Comparison of ENCODE assay signal across 8 cellular contexts in genomic region chr1:160097911-160098851, GRCh38. TPM values are rescaled to one million over a fixed set of nuclear protein-coding genes. Genes with fewer than 3 reads are reported as not detected.
DNase-seq lines count a peak whose midpoint lies in the region; ATAC-seq and TF ChIP-seq lines count a peak whose summit lies in the region.

IGSF8 (minus strand) TSS chr1:160098619; CDS start chr1:160098472, 147 bp downstream.

- peak within 1 kb of the TSS; percentile 65 for H3K4me3 ChIP-seq in WERI-Rb-1 (ENCODE audit: low read depth, low read length)
- peak within 1 kb of the TSS; percentile 87 to 95 (median 88) for H3K4me3 ChIP-seq in breast epithelium

- DNase-seq in NCI-H2107 (lab: John Stamatoyannopoulos, UW) = peak; percentile 98
- DNase-seq in WERI-Rb-1 = peak; percentile 97
- peak; percentile 89 to 96 for DNase-seq in breast epithelium (ENCODE audit: low spot score in 2 of 2)
- peak; percentile 89 for DNase-seq in iPS-NIHi7 (ENCODE audit: extremely low spot score)
- DNase-seq in stimulated activated CD4-positive, alpha-beta T cell treated with anti-CD3 and anti-CD28 coated beads, Interleukin-12 subunit alpha, Interleukin-12 subunit beta, amount 100 ng/mL, for 24 hours (ENCODE audit: low read depth in 2 of 2) = peak; percentile 86 to 93
- DNase-seq in GM13976 (ENCODE audit: low spot score) = no peak

- H3K4me1 ChIP-seq in breast epithelium = peaks cover 14 to 26% of the 10 kb centered on the region in 2 donors

- TF ChIP-seq CTCF in WERI-Rb-1 (IDR thresholded peaks at IDR 0.05; ENCODE audit: low read depth, low read length) (no peak), breast epithelium (IDR thresholded peaks at IDR 0.05) (no peak), GM13976 (IDR thresholded peaks at IDR 0.05; ENCODE audit: borderline replicate concordance, control extremely low read depth, extremely low read depth, insufficient read depth, missing control alignments) (no peak)

- H3K27ac ChIP-seq in WERI-Rb-1 (peak within 1 kb of the TSS; percentile 28), breast epithelium (peak within 1 kb of the TSS; percentile 90 to 91)

- in situ Hi-C loops in GM13976 (cut with MboI; ENCODE audit: low sequenced_read_pairs, unreplicated experiment) = loop anchor here (10.0 kb wide), 1 partner anchor 277 kb away; no protein-coding TSS in a partner anchor

- H3K9me3 ChIP-seq in WERI-Rb-1 (ENCODE audit: severe bottlenecking) (no peaks in the 10 kb centered on the region), breast epithelium (no peaks in the 10 kb centered on the region)

- ATAC-seq in GM18498 (IDR thresholded peaks at IDR 0.05; ENCODE audit: unreplicated experiment) (peak; percentile 59), HG02884 (IDR thresholded peaks at IDR 0.05; ENCODE audit: unreplicated experiment) (peak; percentile 49)

- TF ChIP-seq POLR2A in breast epithelium (IDR thresholded peaks at IDR 0.05) = peak; percentile 46

- intact Hi-C loops in breast epithelium (cut with DNase I; ENCODE audit: low total_unique reads) = loop anchor here (2.0 kb wide), 1 partner anchor 315 kb away; no protein-coding TSS in a partner anchor

- no peaks in the 10 kb centered on the region for H3K27me3 ChIP-seq in WERI-Rb-1 (ENCODE audit: insufficient read depth, low read depth, severe bottlenecking)
- H3K27me3 ChIP-seq in breast epithelium = no peaks in the 10 kb centered on the region

- H3K36me3 ChIP-seq in WERI-Rb-1 = no peaks in the 10 kb centered on the region; the same call in none of the 2 replicates
- no peaks in the 10 kb centered on the region for H3K36me3 ChIP-seq in breast epithelium

RNA-seq across cellular contexts. Expression of gene IGSF8, which starts in this region (rescaled TPM):
- 10 to 100 TPM; 21.0 to 35.7 (median 24.5) TPM for total RNA-seq in breast epithelium
